8 cellular contexts compared by ENCODE assay signal in genomic region chr11:115334932-115335788, GRCh38.
DNase-seq lines count a peak whose midpoint lies in the region; ATAC-seq and TF ChIP-seq lines count a peak whose summit lies in the region.

No MANE protein-coding gene starts in this region.

- intact Hi-C loops in Calu3 (cut with micrococcal nuclease; ENCODE audit: unreplicated experiment): loop anchor here (2.0 to 5.0 kb wide), 2 partner anchors 942 to 1357 kb away; no protein-coding TSS in a partner anchor

- H3K27me3 Mint-ChIP-seq in type B pancreatic cell (no peaks in the 10 kb centered on the region), Calu3 (ENCODE audit: unreplicated experiment) (peaks cover 18% of the 10 kb centered on the region)

- in situ Hi-C loops in SK-MEL-5 (cut with HindIII; ENCODE audit: low pct_unique_long_range_greater_than_20kb, low sequenced_read_pairs): no loop called here

- no TSS peak for BruUV-seq in Calu3 (replicated peaks; lab: Mats Ljungman, UMichigan)

- H3K9me3 Mint-ChIP-seq in type B pancreatic cell: no peaks in the 10 kb centered on the region
- no peaks in the 10 kb centered on the region for H3K9me3 Mint-ChIP-seq in Calu3 (ENCODE audit: low read depth, unreplicated experiment)

- peak; percentile 67 for TF ChIP-seq CTCF in BE2C (IDR thresholded peaks at IDR 0.05; ENCODE audit: low read depth, low read length)
- peak; percentile 39 for TF ChIP-seq CTCF in HL-60 (IDR thresholded peaks at IDR 0.05; ENCODE audit: insufficient read depth, low read length)
- peak; percentile 91 for TF ChIP-seq CTCF in type B pancreatic cell (conservative IDR thresholded peaks at IDR 0.05)
- no peak for TF ChIP-seq CTCF in Calu3 (IDR thresholded peaks at IDR 0.05; ENCODE audit: unreplicated experiment)

- no peaks in the 10 kb centered on the region for H3K27me3 ChIP-seq in BE2C
- no peaks in the 10 kb centered on the region for H3K27me3 ChIP-seq in HL-60 (ENCODE audit: insufficient read depth, poor library complexity, severe bottlenecking)

- H3K27ac ChIP-seq in HL-60 (replicated peaks): no peak overlapping the region

- no peaks in the 10 kb centered on the region for H3K9me3 ChIP-seq in BE2C

- H3K4me3 Mint-ChIP-seq in type B pancreatic cell (no peak overlapping the region), Calu3 (ENCODE audit: low read depth, unreplicated experiment) (no peak overlapping the region)

- DNase-seq in BE2C (no peak), HL-60 (ENCODE audit: low read depth in 1 of 2, low spot score in 1 of 2) (no peak), SK-MEL-5 (ENCODE audit: low read depth, low spot score) (peak; percentile 52), glomerular endothelial cell (ENCODE audit: extremely low read depth, low read depth, low spot score) (peak; percentile 18), type B pancreatic cell (ENCODE audit: extremely low spot score, unreplicated experiment) (no peak), Calu3 (no peak)

- H3K36me3 Mint-ChIP-seq in type B pancreatic cell (no peaks in the 10 kb centered on the region), Calu3 (ENCODE audit: insufficient read depth, unreplicated experiment) (no peaks in the 10 kb centered on the region)

- H3K4me1 ChIP-seq in BE2C: peaks cover 9% of the 10 kb centered on the region

- ATAC-seq in GM21528 (IDR thresholded peaks at IDR 0.05; ENCODE audit: low FRiP score, unreplicated experiment): no peak
- ATAC-seq in HG03095 (IDR thresholded peaks at IDR 0.05; ENCODE audit: unreplicated experiment): no peak

- CTCF ChIA-PET in Calu3 (lab: Charles Lee): no interaction called here

- no peak overlapping the region for H3K4me3 ChIP-seq in BE2C (ENCODE audit: low read depth, low read length)
- no peak overlapping the region for H3K4me3 ChIP-seq in HL-60 (replicated peaks; ENCODE audit: insufficient read depth, low read length)

- H3K27ac Mint-ChIP-seq in type B pancreatic cell (no peak overlapping the region), Calu3 (ENCODE audit: unreplicated experiment) (no peak overlapping the region)

- H3K4me1 Mint-ChIP-seq in type B pancreatic cell (ENCODE audit: unreplicated experiment) (no peaks in the 10 kb centered on the region), Calu3 (ENCODE audit: low read depth, unreplicated experiment) (no peaks in the 10 kb centered on the region)

- H3K36me3 ChIP-seq in BE2C: 0 out of 2 replicates have a peak, but pooled peaks cover 2% of the 10 kb centered on the region

Comparison
In these comparisons a context has a peak if more than half of its experiments do, and no peak if none do; other contexts are left out.
1. DNase-seq: peak in SK-MEL-5 (single experiment) and glomerular endothelial cell (single experiment); none in BE2C (single experiment), HL-60 (0 of 2), type B pancreatic cell (single experiment) and Calu3 (single experiment).